In genomic region chr6:89048985-89049384, GRCh38 we compare ENCODE assay signal across 17 cellular contexts. TPM values are rescaled to one million over a fixed set of nuclear protein-coding genes. Genes with fewer than 3 reads are reported as not detected.
DNase-seq lines count a peak whose midpoint lies in the region; ATAC-seq and TF ChIP-seq lines count a peak whose summit lies in the region.
"Had no signal": no experiment of that assay in that cellular context is flagged by ENCODE, and none has a peak within 500 bp of the region (broad histone marks: within the 10 kb centered on the region; RNA-seq: fewer than 3 reads in every experiment).

No MANE protein-coding gene starts in this region.

- TF ChIP-seq CTCF in GM23338 (conservative IDR thresholded peaks at IDR 0.05; ENCODE audit: low read depth in 2 of 2) (no peak), SK-N-SH (IDR thresholded peaks at IDR 0.05) (no peak), fibroblast of the aortic adventitia (IDR thresholded peaks at IDR 0.05; ENCODE audit: insufficient read depth, low read length) (no peak)

- peaks cover 8% of the 10 kb centered on the region for H3K27me3 Mint-ChIP-seq in GM23338 (ENCODE audit: insufficient read depth, low read depth, poor library complexity)
- no peaks in the 10 kb centered on the region for H3K27me3 Mint-ChIP-seq in activated T-cell treated with anti-CD3 and anti-CD28 coated beads, Interleukin-2, amount 50 U/mL, for 4 hours (ENCODE audit: low read depth)

- H3F3A ChIP-seq in GM23338 (replicated peaks; ENCODE audit: low read depth) (no peaks in the 10 kb centered on the region), SK-N-SH (replicated peaks; ENCODE audit: insufficient read depth) (no peaks in the 10 kb centered on the region)

- H3K4me3 ChIP-seq in GM23338: no peak overlapping the region
- no peak overlapping the region for H3K4me3 ChIP-seq in SK-N-SH (ENCODE audit: low read depth in 2 of 2, low read length in 1 of 2)
- H3K4me3 ChIP-seq in fibroblast of the aortic adventitia (ENCODE audit: low read depth, low read length): no peak overlapping the region
- H3K4me3 ChIP-seq: GM12878, prostate gland, SK-N-MC had no signal

- H2AFZ ChIP-seq in GM23338 (no peak overlapping the region), SK-N-SH (ENCODE audit: low read depth) (peak overlapping the region; percentile 58; the same call in 1 of the 2 replicates)

- POLR2A ChIA-PET in SK-N-SH (lab: Yijun Ruan, JAX): no interaction called here

- no peak for ATAC-seq in GM23338
- no peak for ATAC-seq in activated T-cell treated with anti-CD3 and anti-CD28 coated beads, Interleukin-2, amount 50 U/mL, for 4 hours
- ATAC-seq: GM12878 had no signal

- TF ChIP-seq RAD21 in SK-N-SH (IDR thresholded peaks at IDR 0.05; ENCODE audit: low read length): no peak

- no peaks in the 10 kb centered on the region for H3K36me3 Mint-ChIP-seq in GM23338 (ENCODE audit: low read depth)
- H3K36me3 Mint-ChIP-seq in activated T-cell treated with anti-CD3 and anti-CD28 coated beads, Interleukin-2, amount 50 U/mL, for 4 hours (ENCODE audit: insufficient read depth): no peaks in the 10 kb centered on the region

- H3K4me2 ChIP-seq in GM23338 (0 out of 2 replicates have a peak overlapping the region, but pooled peaks have one; percentile 7), SK-N-SH (no peak overlapping the region)

- H3K4me3 Mint-ChIP-seq in GM23338: no peak overlapping the region
- H3K4me3 Mint-ChIP-seq in activated T-cell treated with anti-CD3 and anti-CD28 coated beads, Interleukin-2, amount 50 U/mL, for 4 hours: no peak overlapping the region

- no peak overlapping the region for H3K27ac Mint-ChIP-seq in GM23338

- no peaks in the 10 kb centered on the region for H3K79me2 ChIP-seq in GM23338 (replicated peaks; ENCODE audit: insufficient read depth)
- no peaks in the 10 kb centered on the region for H3K79me2 ChIP-seq in SK-N-SH (ENCODE audit: insufficient read depth)

- no peaks in the 10 kb centered on the region for H3K9me3 Mint-ChIP-seq in GM23338
- H3K9me3 Mint-ChIP-seq in activated T-cell treated with anti-CD3 and anti-CD28 coated beads, Interleukin-2, amount 50 U/mL, for 4 hours: no peaks in the 10 kb centered on the region

- H3K27me3 ChIP-seq in GM23338 (ENCODE audit: insufficient read depth): peaks cover 34% of the 10 kb centered on the region
- no peaks in the 10 kb centered on the region for H3K27me3 ChIP-seq in SK-N-SH (ENCODE audit: insufficient read depth)
- H3K27me3 ChIP-seq: brain microvascular endothelial cell had no signal

- H3K27ac ChIP-seq in GM23338 (ENCODE audit: low read depth): no peak overlapping the region
- no peak overlapping the region; a peak in 1 of 4 replicates for H3K27ac ChIP-seq in SK-N-SH (ENCODE audit: low read depth in 2 of 2, low read length in 1 of 2)
- H3K27ac ChIP-seq: brain microvascular endothelial cell, prostate gland, SK-N-MC had no signal

- no peak for TF ChIP-seq EP300 in SK-N-SH (IDR thresholded peaks at IDR 0.05; ENCODE audit: borderline replicate concordance in 1 of 2, low read depth in 1 of 2, low read length in 1 of 2)

- DNase-seq in A172 (ENCODE audit: low spot score) (peak; percentile 29), GM23338 (ENCODE audit: low spot score) (no peak), SK-N-SH (no peak), fibroblast of the aortic adventitia (ENCODE audit: low read depth) (peak; percentile 81), AG08396 (ENCODE audit: low spot score) (no peak), ecto neural progenitor cell (ENCODE audit: low spot score) (no peak), glomerular visceral epithelial cell (ENCODE audit: extremely low spot score) (no peak)
- no peak for DNase-seq in activated T-cell treated with anti-CD3 and anti-CD28 coated beads, Interleukin-2, amount 50 U/mL, for 4 hours
- DNase-seq: activated naive CD4-positive, alpha-beta T cell; AML-193; brain microvascular endothelial cell; DND-41; effector CD8-positive, alpha-beta T cell; NCI-H2107 had no signal

- no peaks in the 10 kb centered on the region for H3K9me3 ChIP-seq in SK-N-SH
- H3K9me3 ChIP-seq: prostate gland had no signal

- H3K4me1 ChIP-seq in GM23338 (ENCODE audit: insufficient read depth) (peaks cover 12% of the 10 kb centered on the region; the same call in 1 of the 2 replicates), SK-N-SH (ENCODE audit: control insufficient read depth in 1 of 2, insufficient read depth in 2 of 2, low read depth in 1 of 2, low read length in 1 of 2) (no peaks in the 10 kb centered on the region; a peak in 2 of 4 replicates)
- H3K4me1 ChIP-seq: prostate gland had no signal

- WGBS in SK-N-SH (ENCODE audit: low lambda C conversion rate): 72% methylated on average over 1 of the region's 1 CpG

- peaks cover 20% of the 10 kb centered on the region for H3K4me1 Mint-ChIP-seq in GM23338
- H3K4me1 Mint-ChIP-seq in activated T-cell treated with anti-CD3 and anti-CD28 coated beads, Interleukin-2, amount 50 U/mL, for 4 hours (ENCODE audit: low read depth): peaks cover 11% of the 10 kb centered on the region

- H3K9me2 ChIP-seq in GM23338 (ENCODE audit: insufficient read depth) (no peaks in the 10 kb centered on the region), SK-N-SH (no peaks in the 10 kb centered on the region)

- H3K9ac ChIP-seq in SK-N-SH: no peak overlapping the region

- CTCF ChIA-PET in SK-N-SH (lab: Yijun Ruan, JAX): interaction anchor here (0.6 kb wide), 1 partner anchor 324 kb away, joined by 3 read pairs; no protein-coding TSS in a partner anchor

- no peaks in the 10 kb centered on the region for H4K20me1 ChIP-seq in GM23338 (replicated peaks; ENCODE audit: insufficient read depth)
- H4K20me1 ChIP-seq in SK-N-SH (ENCODE audit: insufficient read depth): no peaks in the 10 kb centered on the region

- H3K36me3 ChIP-seq in GM23338 (ENCODE audit: insufficient read depth): no peaks in the 10 kb centered on the region
- H3K36me3 ChIP-seq in SK-N-SH (replicated peaks in 1 of 2; ENCODE audit: control insufficient read depth in 1 of 2, insufficient read depth in 2 of 2, low read length in 1 of 2): no peaks in the 10 kb centered on the region
- H3K36me3 ChIP-seq: brain microvascular endothelial cell, prostate gland had no signal

TF ChIP-seq in GM23338, 12 proteins besides CTCF, POLR2A, EP300 and RAD21 (continues in another document):
- TF ChIP-seq ETS1 (IDR thresholded peaks at IDR 0.05): no peak
- TF ChIP-seq EZH2 (IDR thresholded peaks at IDR 0.05; ENCODE audit: low read depth, unreplicated experiment): no peak
- TF ChIP-seq CREB1 (CRISPR knock-in tag; IDR thresholded peaks at IDR 0.05; ENCODE audit: low read depth): no peak

TF ChIP-seq in SK-N-SH, 30 proteins besides CTCF, POLR2A, EP300 and RAD21:
- TF ChIP-seq FOXM1 (IDR thresholded peaks at IDR 0.05; ENCODE audit: low read depth) (no peak), SMC3 (IDR thresholded peaks at IDR 0.05; ENCODE audit: low read depth, low read length) (no peak), PBX3 (IDR thresholded peaks at IDR 0.05) (0 out of 2 replicates have a peak, but pooled peaks have one; percentile 10), RXRA (IDR thresholded peaks at IDR 0.05; ENCODE audit: borderline replicate concordance, low read depth) (no peak), TCF12 (IDR thresholded peaks at IDR 0.05) (no peak), TEAD4 (IDR thresholded peaks at IDR 0.05; ENCODE audit: borderline replicate concordance, insufficient read depth) (no peak), NFIC (IDR thresholded peaks at IDR 0.05; ENCODE audit: borderline replicate concordance) (peak; percentile 63), USF1 (IDR thresholded peaks at IDR 0.05; ENCODE audit: borderline replicate concordance, low read depth) (no peak), MAX (IDR thresholded peaks at IDR 0.05; ENCODE audit: low read depth) (0 out of 2 replicates have a peak, but pooled peaks have one; percentile 7), JUND (IDR thresholded peaks at IDR 0.05) (no peak)

RNA-seq across cellular contexts. Expression of gene PNRC1, which starts 31.6 kb away (rescaled TPM):
- 10.9 and 15.3 TPM in 2 replicates for total RNA-seq in A172 (2014; rRNA removed; shearing (Covaris generic))
- total RNA-seq in GM23338 (2014; rRNA removed; shearing (Covaris generic)): 38.6 and 40.7 TPM in 2 replicates
- polyA plus RNA-seq in GM23338 (2016; fragmentation: Nextera tagmentation; extraction: Ambion mirVana): 33.7 and 35.0 TPM in 2 replicates
- 6.7 and 7.8 TPM in 2 replicates for polyA plus RNA-seq in SK-N-SH (2012; rRNA removed)
- polyA plus RNA-seq in SK-N-SH (2012; cell fraction: cytosol; rRNA removed): 9.5 and 14.6 TPM in 2 replicates
- polyA plus RNA-seq in SK-N-SH (2012; cell fraction: nucleus; rRNA removed): 9.7 and 13.5 TPM in 2 replicates
- total RNA-seq in fibroblast of the aortic adventitia (ENCODE audit: low replicate concordance): 92.3 and 138 TPM in 2 replicates
- total RNA-seq in activated T-cell treated with anti-CD3 and anti-CD28 coated beads, Interleukin-2, amount 50 U/mL, for 4 hours: 10 to 100 TPM; 42.8 to 54.1 (median 48.3) TPM

Comparison
In these comparisons a context has a peak if more than half of its experiments do, and no peak if none do; other contexts are left out.
1. DNase-seq: peak in A172 (single experiment) and fibroblast of the aortic adventitia (single experiment); none in GM23338 (single experiment), SK-N-SH (single experiment), AG08396 (single experiment), ecto neural progenitor cell (single experiment), activated T-cell treated with anti-CD3 and anti-CD28 coated beads, Interleukin-2, amount 50 U/mL, for 4 hours (single experiment) and glomerular visceral epithelial cell (single experiment).